Comparison of ENCODE assay signal across 17 cellular contexts in the genomic region with DNA sequence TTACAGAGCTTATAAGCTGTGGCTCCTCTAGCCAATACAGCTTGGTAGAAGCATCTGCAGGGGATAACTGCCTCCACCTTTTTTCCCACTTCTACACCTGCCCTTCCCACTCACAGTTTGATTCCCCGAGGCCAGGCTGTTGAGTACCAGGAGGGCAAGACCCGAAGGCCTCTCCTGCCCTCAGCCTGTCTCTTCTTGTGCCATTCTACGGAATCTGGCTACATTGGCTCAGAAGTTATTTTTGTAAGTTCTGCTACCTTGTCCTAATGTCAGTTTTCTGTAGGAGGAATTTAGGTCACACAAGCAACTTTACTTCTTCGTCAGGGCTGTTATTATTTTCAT. TPM values are rescaled to one million over a fixed set of nuclear protein-coding genes. Genes with fewer than 3 reads are reported as not detected.
"Had no signal": no experiment of that assay in that cellular context is flagged by ENCODE, and none has a peak within 500 bp of the region (broad histone marks: within the 10 kb centered on the region; RNA-seq: fewer than 3 reads in every experiment).

No MANE protein-coding gene starts in this region.

- H3K9me3 ChIP-seq: body of pancreas, neutrophil, tibial artery had no signal

- H3K4me3 ChIP-seq: body of pancreas, cardiac muscle cell had no signal

- H3K27ac ChIP-seq: body of pancreas, cardiac muscle cell, foreskin keratinocyte, neutrophil, parathyroid adenoma, tibial artery had no signal

- H3K36me3 ChIP-seq: cardiac muscle cell, neutrophil, tibial artery had no signal

- H3K27me3 Mint-ChIP-seq: activated CD4-positive, alpha-beta T cell treated with anti-CD3 and anti-CD28 coated beads, Interleukin-2, amount 10 ng/mL, durations not matched to agents 7 days and 5 days; activated naive CD8-positive, alpha-beta T cell treated with anti-CD3 and anti-CD28 coated beads, Interleukin-2, amount 50 U/mL, for 24 hours; stimulated activated naive CD8-positive, alpha-beta T cell treated with anti-CD3 and anti-CD28 coated beads, Interleukin-15, Interleukin-2, amounts not matched to agents 100 ng/mL and 50 ng/mL, for 24 hours had no signal

- H3K4me3 Mint-ChIP-seq: activated CD4-positive, alpha-beta T cell treated with anti-CD3 and anti-CD28 coated beads, Interleukin-2, amount 10 ng/mL, durations not matched to agents 7 days and 5 days; activated CD8-positive, alpha-beta T cell treated with anti-CD3 and anti-CD28 coated beads, Interleukin-2, amount 10 ng/mL, durations not matched to agents 7 days and 5 days; activated naive CD8-positive, alpha-beta T cell treated with anti-CD3 and anti-CD28 coated beads, Interleukin-2, amount 50 U/mL, for 24 hours; activated T-helper 1 cell treated with anti-CD3 and anti-CD28 coated beads, Interleukin-12 subunit alpha, Interleukin-12 subunit beta, Interleukin-2, Interleukin-4 antibody, amounts not matched to agents 30 ng/mL and 10 ng/mL and 1 ng/mL, durations not matched to agents 14 hours and 24 hours and 36 hours; natural killer cell had no signal

- H3K27ac Mint-ChIP-seq: activated CD4-positive, alpha-beta T cell treated with anti-CD3 and anti-CD28 coated beads, Interleukin-2, amount 10 ng/mL, durations not matched to agents 7 days and 5 days; activated CD8-positive, alpha-beta T cell treated with anti-CD3 and anti-CD28 coated beads, Interleukin-2, amount 10 ng/mL, durations not matched to agents 7 days and 5 days; activated naive CD8-positive, alpha-beta T cell treated with anti-CD3 and anti-CD28 coated beads, Interleukin-2, amount 50 U/mL, for 24 hours; activated T-helper 1 cell treated with anti-CD3 and anti-CD28 coated beads, Interleukin-12 subunit alpha, Interleukin-12 subunit beta, Interleukin-2, Interleukin-4 antibody, amounts not matched to agents 30 ng/mL and 10 ng/mL and 1 ng/mL, durations not matched to agents 14 hours and 24 hours and 36 hours; natural killer cell; stimulated activated naive CD8-positive, alpha-beta T cell treated with anti-CD3 and anti-CD28 coated beads, Interleukin-15, Interleukin-2, amounts not matched to agents 100 ng/mL and 50 ng/mL, for 24 hours had no signal

- H3K36me3 Mint-ChIP-seq: natural killer cell had no signal

- H3K9me3 Mint-ChIP-seq: activated CD4-positive, alpha-beta T cell treated with anti-CD3 and anti-CD28 coated beads, Interleukin-2, amount 10 ng/mL, durations not matched to agents 7 days and 5 days; activated naive CD8-positive, alpha-beta T cell treated with anti-CD3 and anti-CD28 coated beads, Interleukin-2, amount 50 U/mL, for 24 hours; activated T-helper 1 cell treated with anti-CD3 and anti-CD28 coated beads, Interleukin-12 subunit alpha, Interleukin-12 subunit beta, Interleukin-2, Interleukin-4 antibody, amounts not matched to agents 30 ng/mL and 10 ng/mL and 1 ng/mL, durations not matched to agents 14 hours and 24 hours and 36 hours; natural killer cell; stimulated activated naive CD8-positive, alpha-beta T cell treated with anti-CD3 and anti-CD28 coated beads, Interleukin-15, Interleukin-2, amounts not matched to agents 100 ng/mL and 50 ng/mL, for 24 hours had no signal

- H3K9ac ChIP-seq: parathyroid adenoma had no signal

- H3K27me3 ChIP-seq: body of pancreas, cardiac muscle cell, foreskin keratinocyte, tibial artery had no signal

- DNase-seq: activated CD4-positive, alpha-beta T cell treated with anti-CD3 and anti-CD28 coated beads, Interleukin-2, amount 10 ng/mL, durations not matched to agents 7 days and 5 days; activated CD8-positive, alpha-beta T cell treated with anti-CD3 and anti-CD28 coated beads, Interleukin-2, amount 10 ng/mL, durations not matched to agents 7 days and 5 days; activated gamma-delta T cell; activated naive CD4-positive, alpha-beta T cell treated with anti-CD3 and anti-CD28 coated beads, Interleukin-2, amount 50 U/mL, for 16 hours; activated naive CD8-positive, alpha-beta T cell treated with anti-CD3 and anti-CD28 coated beads, Interleukin-2, amount 50 U/mL, for 24 hours; body of pancreas; kidney; natural killer cell; stimulated activated CD4-positive, alpha-beta T cell treated with anti-CD3 and anti-CD28 coated beads, Interleukin-4, amount 100 ng/mL, for 4 hours; tibial artery had no signal

- H2AFZ ChIP-seq: parathyroid adenoma had no signal

RNA-seq across cellular contexts. Expression of a gene that starts 46.4 kb away (rescaled TPM):
- total RNA-seq: activated CD8-positive, alpha-beta T cell treated with anti-CD3 and anti-CD28 coated beads, Interleukin-2, amount 10 ng/mL, durations not matched to agents 7 days and 5 days; body of pancreas; natural killer cell; pulmonary artery endothelial cell had no signal
